In the genomic region with DNA sequence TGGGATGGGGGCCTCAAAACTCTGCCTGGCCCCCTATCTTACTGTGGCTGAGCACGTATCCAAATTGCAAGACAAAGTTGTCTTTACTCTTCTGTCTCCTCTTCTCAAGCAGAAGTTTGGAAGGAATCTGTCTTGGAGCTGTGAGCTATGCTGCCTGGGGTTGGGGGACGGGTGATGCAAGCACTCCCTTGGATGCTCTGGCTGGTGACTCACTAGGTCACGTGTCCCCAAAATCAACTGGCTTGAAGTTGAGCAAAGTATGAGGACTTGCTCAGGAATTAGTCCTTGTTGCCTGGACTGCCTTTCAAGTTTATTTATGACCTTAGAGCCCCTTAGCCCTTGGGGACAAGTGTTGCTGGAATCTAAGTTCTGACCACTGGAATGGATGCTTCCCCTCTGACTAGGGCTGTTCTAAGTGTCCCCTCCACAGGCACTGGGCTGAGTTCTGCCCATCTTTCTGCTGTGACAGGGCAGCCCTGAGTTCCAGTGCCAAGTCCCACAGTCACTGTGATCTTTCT, we compare ENCODE assay signal across 9 cellular contexts.
DNase-seq lines count a peak whose midpoint lies in the region; ATAC-seq and TF ChIP-seq lines count a peak whose summit lies in the region.
"Had no signal": no experiment of that assay in that cellular context is flagged by ENCODE, and none has a peak within 500 bp of the region (broad histone marks: within the 10 kb centered on the region; RNA-seq: fewer than 3 reads in every experiment).

No MANE protein-coding gene starts in this region.

- H3K4me1 Mint-ChIP-seq in T-helper 17 cell, result no peaks in the 10 kb centered on the region
- H3K4me1 Mint-ChIP-seq: stimulated activated naive B cell treated with anti-CD40 and anti-IgM and Interleukin-4, amounts not matched to agents 10 μg/mL and 1 μg/mL and 100 μg/mL, for 72 hours had no signal

- no peaks in the 10 kb centered on the region for H3K9me3 ChIP-seq in suprapubic skin
- no peaks in the 10 kb centered on the region for H3K9me3 ChIP-seq in T-helper 17 cell (ENCODE audit: control insufficient read depth, low read length, poor library complexity, severe bottlenecking)

- H3K4me3 Mint-ChIP-seq in T-helper 17 cell, result no peak overlapping the region
- H3K4me3 Mint-ChIP-seq: stimulated activated naive B cell treated with anti-CD40 and anti-IgM and Interleukin-4, amounts not matched to agents 10 μg/mL and 1 μg/mL and 100 μg/mL, for 72 hours had no signal

- TF ChIP-seq CTCF in fibroblast of villous mesenchyme (IDR thresholded peaks at IDR 0.05; ENCODE audit: insufficient read depth, low read depth, low read length) (no peak), suprapubic skin (IDR thresholded peaks at IDR 0.05) (no peak)

- peaks cover 6% of the 10 kb centered on the region for H3K36me3 Mint-ChIP-seq in T-helper 17 cell (ENCODE audit: low read depth)

- ATAC-seq in GM21723 (IDR thresholded peaks at IDR 0.05; ENCODE audit: unreplicated experiment), result peak; percentile 31
- ATAC-seq in GM21737 (IDR thresholded peaks at IDR 0.05; ENCODE audit: unreplicated experiment), result no peak
- ATAC-seq in T-helper 17 cell, result no peak
- no peak for ATAC-seq in HG02973 (IDR thresholded peaks at IDR 0.05; ENCODE audit: unreplicated experiment)

- H3K4me3 ChIP-seq in fibroblast of villous mesenchyme (ENCODE audit: low read depth, low read length) (no peak overlapping the region), suprapubic skin (no peak overlapping the region)

- no peaks in the 10 kb centered on the region for H3K36me3 ChIP-seq in suprapubic skin

- H3K27ac Mint-ChIP-seq in T-helper 17 cell, result no peak overlapping the region
- H3K27ac Mint-ChIP-seq: stimulated activated naive B cell treated with anti-CD40 and anti-IgM and Interleukin-4, amounts not matched to agents 10 μg/mL and 1 μg/mL and 100 μg/mL, for 72 hours had no signal

- DNase-seq in RPMI7951 (ENCODE audit: low read depth), result peak; percentile 98
- peak; percentile 92 for DNase-seq in fibroblast of villous mesenchyme (ENCODE audit: low read depth)
- DNase-seq in suprapubic skin (ENCODE audit: low spot score in 2 of 2), result no peak
- DNase-seq in NCI-H2171 (lab: John Stamatoyannopoulos, UW), result no peak
- DNase-seq in T-helper 17 cell, result no peak
- DNase-seq: stimulated activated naive B cell treated with anti-CD40 and anti-IgM and Interleukin-4, amounts not matched to agents 10 μg/mL and 1 μg/mL and 100 μg/mL, for 72 hours had no signal

- H3K27ac ChIP-seq in suprapubic skin, result peak overlapping the region; percentile 23

- H3K4me1 ChIP-seq in suprapubic skin, result peaks cover 9% of the 10 kb centered on the region

- H3K27me3 ChIP-seq in suprapubic skin, result no peaks in the 10 kb centered on the region

- no peak for TF ChIP-seq EP300 in suprapubic skin (IDR thresholded peaks at IDR 0.05)

- H3K27me3 Mint-ChIP-seq in T-helper 17 cell, result no peaks in the 10 kb centered on the region
- H3K27me3 Mint-ChIP-seq: stimulated activated naive B cell treated with anti-CD40 and anti-IgM and Interleukin-4, amounts not matched to agents 10 μg/mL and 1 μg/mL and 100 μg/mL, for 72 hours had no signal

- WGBS in suprapubic skin, result 61% methylated on average over 3 of the region's 3 CpGs

- TF ChIP-seq POLR2A in suprapubic skin (IDR thresholded peaks at IDR 0.05), result no peak

Comparison
In these comparisons a context has a peak if more than half of its experiments do, and no peak if none do; other contexts are left out.
1. DNase-seq: peak in RPMI7951 (single experiment) and fibroblast of villous mesenchyme (single experiment); none in suprapubic skin (0 of 2), NCI-H2171 (single experiment) and T-helper 17 cell (0 of 3).